ENCODE assay signal across 20 cellular contexts in genomic region chr1:152444045-152444444, GRCh38. TPM values are rescaled to one million over a fixed set of nuclear protein-coding genes. Genes with fewer than 3 reads are reported as not detected.
"Had no signal": no experiment of that assay in that cellular context is flagged by ENCODE, and none has a peak within 500 bp of the region (broad histone marks: within the 10 kb centered on the region; RNA-seq: fewer than 3 reads in every experiment).

No MANE protein-coding gene starts in this region.

- H3K27ac ChIP-seq: ascending aorta, breast epithelium, esophagus muscularis mucosa, prostate gland, sigmoid colon, thoracic aorta, upper lobe of left lung had no signal

- H3K36me3 ChIP-seq: ascending aorta, breast epithelium, esophagus muscularis mucosa, prostate gland, sigmoid colon, spleen, thoracic aorta, upper lobe of left lung had no signal

- H3K27me3 ChIP-seq: ascending aorta, breast epithelium, esophagus muscularis mucosa, sigmoid colon, spleen, upper lobe of left lung had no signal

- DNase-seq: activated gamma-delta T cell; cerebellar nuclear complex; cortex of kidney; left colon; midbrain; sigmoid colon; spleen; stimulated activated CD4-positive, alpha-beta T cell treated with anti-CD3 and anti-CD28 coated beads, Interleukin-4, amount 100 ng/mL, for 4 hours; stimulated activated naive B cell treated with anti-CD40 and anti-IgM and Interleukin-4, amounts not matched to agents 10 μg/mL and 1 μg/mL and 100 μg/mL, for 72 hours; upper lobe of left lung had no signal

- H3K4me3 ChIP-seq: ascending aorta, breast epithelium, esophagus muscularis mucosa, lung, prostate gland, sigmoid colon, spleen, thoracic aorta, upper lobe of left lung had no signal

- ATAC-seq: activated CD4-positive, CD25-positive, alpha-beta regulatory T cell treated with anti-CD3 and anti-CD28 coated beads, Interleukin-2, amount 50 U/mL, for 24 hours; left colon; stimulated activated naive B cell treated with anti-CD40 and anti-IgM and Interleukin-4, amounts not matched to agents 10 μg/mL and 1 μg/mL and 100 μg/mL, for 72 hours had no signal

- H3K4me1 ChIP-seq: breast epithelium, prostate gland had no signal

- H3K9me3 ChIP-seq: ascending aorta, breast epithelium, esophagus muscularis mucosa, prostate gland, sigmoid colon, spleen, thoracic aorta, upper lobe of left lung had no signal

RNA-seq across cellular contexts. Expression of gene CRNN, which starts 30.0 kb away (rescaled TPM):
- total RNA-seq: left colon; lung; neural crest cell; osteoblast; sigmoid colon; spleen; T-helper 1 cell treated with Interleukin-12 subunit alpha and Interleukin-12 subunit beta and Interleukin-4 antibody, amounts not matched to agents 30 ng/mL and 1 ng/mL, for 36 hours; thoracic aorta; upper lobe of left lung had no signal
